In the genomic region with DNA sequence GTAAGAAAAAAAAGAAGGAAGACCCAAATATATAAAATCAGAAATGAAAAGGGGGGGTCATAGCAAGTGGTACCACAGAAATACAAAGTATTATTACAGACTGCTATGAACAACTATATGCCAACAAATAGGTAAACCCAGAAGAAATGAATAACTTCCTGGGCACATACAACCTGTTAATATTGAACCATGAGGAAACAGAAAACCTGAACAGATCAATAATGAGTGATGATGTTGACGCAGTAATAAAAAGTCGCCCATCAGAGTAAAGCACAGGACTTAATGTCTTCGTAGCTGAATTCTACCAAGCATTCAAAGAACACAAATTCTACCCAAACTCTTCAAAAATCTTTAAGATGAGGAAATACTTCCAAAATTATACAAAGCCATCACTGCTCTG, we compare ENCODE assay signal across 7 cellular contexts.
"Had no signal": no experiment of that assay in that cellular context is flagged by ENCODE, and none has a peak within 500 bp of the region (broad histone marks: within the 10 kb centered on the region; RNA-seq: fewer than 3 reads in every experiment).

No MANE protein-coding gene starts in this region.

- H3K4me1 Mint-ChIP-seq: IgD-negative memory B cell had no signal

- FAIRE-seq: HepG2, HTR-8/SVneo, K562 had no signal

- H3K27me3 Mint-ChIP-seq: IgD-negative memory B cell had no signal

- H3K4me3 Mint-ChIP-seq: IgD-negative memory B cell had no signal

- H3K36me3 Mint-ChIP-seq: IgD-negative memory B cell had no signal

- DNase-seq: IMR-90, KBM-7 had no signal

- H3K27ac Mint-ChIP-seq: IgD-negative memory B cell had no signal

- ATAC-seq: HepG2, K562 had no signal

- H3K27ac ChIP-seq: HL-60 had no signal

- H3K4me3 ChIP-seq: K562 had no signal
